1 cellular context compared by ENCODE assay signal in genomic region chr1:61641578-61642336, GRCh38.
A peak's percentile ranks its signal among the peaks of the same experiment; 100 is the strongest.
TF ChIP-seq lines count a peak whose summit lies in the region.

No MANE protein-coding gene starts in this region.

TF ChIP-seq in HepG2, 621 proteins besides CTCF, POLR2A, EP300 and RAD21 (continued from another document):
- TF ChIP-seq, protein P1, sequence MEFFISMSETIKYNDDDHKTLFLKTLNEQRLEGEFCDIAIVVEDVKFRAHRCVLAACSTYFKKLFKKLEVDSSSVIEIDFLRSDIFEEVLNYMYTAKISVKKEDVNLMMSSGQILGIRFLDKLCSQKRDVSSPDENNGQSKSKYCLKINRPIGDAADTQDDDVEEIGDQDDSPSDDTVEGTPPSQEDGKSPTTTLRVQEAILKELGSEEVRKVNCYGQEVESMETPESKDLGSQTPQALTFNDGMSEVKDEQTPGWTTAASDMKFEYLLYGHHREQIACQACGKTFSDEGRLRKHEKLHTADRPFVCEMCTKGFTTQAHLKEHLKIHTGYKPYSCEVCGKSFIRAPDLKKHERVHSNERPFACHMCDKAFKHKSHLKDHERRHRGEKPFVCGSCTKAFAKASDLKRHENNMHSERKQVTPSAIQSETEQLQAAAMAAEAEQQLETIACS (CRISPR knock-in tag; IDR thresholded peaks at IDR 0.05), result no peak
- TF ChIP-seq ZNF557 (CRISPR knock-in tag; IDR thresholded peaks at IDR 0.05), result no peak
- TF ChIP-seq GATA4 (IDR thresholded peaks at IDR 0.05; ENCODE audit: borderline replicate concordance, low read depth), result no peak
- no peak for TF ChIP-seq HES4 (CRISPR knock-in tag; IDR thresholded peaks at IDR 0.05; ENCODE audit: borderline replicate concordance)
- no peak for TF ChIP-seq SMAD1 (CRISPR knock-in tag; IDR thresholded peaks at IDR 0.05; ENCODE audit: borderline replicate concordance, low read depth)
- no peak for TF ChIP-seq NRL (CRISPR knock-in tag; IDR thresholded peaks at IDR 0.05; ENCODE audit: borderline replicate concordance)
- no peak for TF ChIP-seq ZNF850 (CRISPR knock-in tag; conservative IDR thresholded peaks at IDR 0.05)
- no peak for TF ChIP-seq ARNT2 (CRISPR knock-in tag; IDR thresholded peaks at IDR 0.05; ENCODE audit: low read depth)
- TF ChIP-seq, protein P2, sequence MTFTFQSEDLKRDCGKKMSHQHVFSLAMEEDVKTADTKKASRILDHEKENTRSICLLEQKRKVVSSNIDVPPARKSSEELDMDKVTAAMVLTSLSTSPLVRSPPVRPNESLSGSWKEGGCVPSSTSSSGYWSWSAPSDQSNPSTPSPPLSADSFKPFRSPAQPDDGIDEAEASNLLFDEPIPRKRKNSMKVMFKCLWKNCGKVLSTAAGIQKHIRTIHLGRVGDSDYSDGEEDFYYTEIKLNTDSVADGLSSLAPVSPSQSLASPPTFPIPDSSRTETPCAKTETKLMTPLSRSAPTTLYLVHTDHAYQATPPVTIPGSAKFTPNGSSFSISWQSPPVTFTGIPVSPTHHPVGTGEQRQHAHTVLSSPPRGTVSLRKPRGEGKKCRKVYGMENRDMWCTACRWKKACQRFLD (CRISPR knock-in tag; IDR thresholded peaks at IDR 0.05; ENCODE audit: borderline replicate concordance), result no peak
- TF ChIP-seq STAG1 (CRISPR knock-in tag; IDR thresholded peaks at IDR 0.05), result peak; percentile 67
- TF ChIP-seq, protein P3, sequence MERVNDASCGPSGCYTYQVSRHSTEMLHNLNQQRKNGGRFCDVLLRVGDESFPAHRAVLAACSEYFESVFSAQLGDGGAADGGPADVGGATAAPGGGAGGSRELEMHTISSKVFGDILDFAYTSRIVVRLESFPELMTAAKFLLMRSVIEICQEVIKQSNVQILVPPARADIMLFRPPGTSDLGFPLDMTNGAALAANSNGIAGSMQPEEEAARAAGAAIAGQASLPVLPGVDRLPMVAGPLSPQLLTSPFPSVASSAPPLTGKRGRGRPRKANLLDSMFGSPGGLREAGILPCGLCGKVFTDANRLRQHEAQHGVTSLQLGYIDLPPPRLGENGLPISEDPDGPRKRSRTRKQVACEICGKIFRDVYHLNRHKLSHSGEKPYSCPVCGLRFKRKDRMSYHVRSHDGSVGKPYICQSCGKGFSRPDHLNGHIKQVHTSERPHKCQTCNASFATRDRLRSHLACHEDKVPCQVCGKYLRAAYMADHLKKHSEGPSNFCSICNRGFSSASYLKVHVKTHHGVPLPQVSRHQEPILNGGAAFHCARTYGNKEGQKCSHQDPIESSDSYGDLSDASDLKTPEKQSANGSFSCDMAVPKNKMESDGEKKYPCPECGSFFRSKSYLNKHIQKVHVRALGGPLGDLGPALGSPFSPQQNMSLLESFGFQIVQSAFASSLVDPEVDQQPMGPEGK (CRISPR knock-in tag; IDR thresholded peaks at IDR 0.05), result peak; percentile 60
- TF ChIP-seq ZNF747 (CRISPR knock-in tag; IDR thresholded peaks at IDR 0.05; ENCODE audit: borderline replicate concordance), result no peak
- no peak for TF ChIP-seq PHF20 (CRISPR knock-in tag; IDR thresholded peaks at IDR 0.05)
- TF ChIP-seq, protein P4, sequence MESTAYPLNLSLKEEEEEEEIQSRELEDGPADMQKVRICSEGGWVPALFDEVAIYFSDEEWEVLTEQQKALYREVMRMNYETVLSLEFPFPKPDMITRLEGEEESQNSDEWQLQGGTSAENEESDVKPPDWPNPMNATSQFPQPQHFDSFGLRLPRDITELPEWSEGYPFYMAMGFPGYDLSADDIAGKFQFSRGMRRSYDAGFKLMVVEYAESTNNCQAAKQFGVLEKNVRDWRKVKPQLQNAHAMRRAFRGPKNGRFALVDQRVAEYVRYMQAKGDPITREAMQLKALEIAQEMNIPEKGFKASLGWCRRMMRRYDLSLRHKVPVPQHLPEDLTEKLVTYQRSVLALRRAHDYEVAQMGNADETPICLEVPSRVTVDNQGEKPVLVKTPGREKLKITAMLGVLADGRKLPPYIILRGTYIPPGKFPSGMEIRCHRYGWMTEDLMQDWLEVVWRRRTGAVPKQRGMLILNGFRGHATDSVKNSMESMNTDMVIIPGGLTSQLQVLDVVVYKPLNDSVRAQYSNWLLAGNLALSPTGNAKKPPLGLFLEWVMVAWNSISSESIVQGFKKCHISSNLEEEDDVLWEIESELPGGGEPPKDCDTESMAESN (CRISPR knock-in tag; conservative IDR thresholded peaks at IDR 0.05), result no peak
- no peak for TF ChIP-seq MTF2 (CRISPR knock-in tag; IDR thresholded peaks at IDR 0.05; ENCODE audit: borderline replicate concordance)
- TF ChIP-seq RELA (CRISPR knock-in tag; IDR thresholded peaks at IDR 0.05), result no peak
- TF ChIP-seq, protein P5, sequence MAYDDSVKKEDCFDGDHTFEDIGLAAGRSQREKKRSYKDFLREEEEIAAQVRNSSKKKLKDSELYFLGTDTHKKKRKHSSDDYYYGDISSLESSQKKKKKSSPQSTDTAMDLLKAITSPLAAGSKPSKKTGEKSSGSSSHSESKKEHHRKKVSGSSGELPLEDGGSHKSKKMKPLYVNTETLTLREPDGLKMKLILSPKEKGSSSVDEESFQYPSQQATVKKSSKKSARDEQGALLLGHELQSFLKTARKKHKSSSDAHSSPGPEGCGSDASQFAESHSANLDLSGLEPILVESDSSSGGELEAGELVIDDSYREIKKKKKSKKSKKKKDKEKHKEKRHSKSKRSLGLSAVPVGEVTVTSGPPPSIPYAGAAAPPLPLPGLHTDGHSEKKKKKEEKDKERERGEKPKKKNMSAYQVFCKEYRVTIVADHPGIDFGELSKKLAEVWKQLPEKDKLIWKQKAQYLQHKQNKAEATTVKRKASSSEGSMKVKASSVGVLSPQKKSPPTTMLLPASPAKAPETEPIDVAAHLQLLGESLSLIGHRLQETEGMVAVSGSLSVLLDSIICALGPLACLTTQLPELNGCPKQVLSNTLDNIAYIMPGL (CRISPR knock-in tag; IDR thresholded peaks at IDR 0.05; ENCODE audit: borderline replicate concordance in 1 of 2, low read depth in 1 of 2), result peak in 1 of 2 experiments; percentile 64; a peak in 1 of 4 replicates
- no peak for TF ChIP-seq ZSCAN31 (CRISPR knock-in tag; IDR thresholded peaks at IDR 0.05; ENCODE audit: low read depth)
- TF ChIP-seq PBX2 (CRISPR knock-in tag; IDR thresholded peaks at IDR 0.05), result no peak
- TF ChIP-seq XRCC5 (optimal IDR thresholded peaks at IDR 0.05; ENCODE audit: low read length), result peak; percentile 61
- 0 out of 2 replicates have a peak, but pooled peaks have one; percentile 8 for TF ChIP-seq SMC3 (IDR thresholded peaks at IDR 0.05; ENCODE audit: low read length)
- TF ChIP-seq ZNF687 (CRISPR knock-in tag; IDR thresholded peaks at IDR 0.05), result 0 out of 2 replicates have a peak, but pooled peaks have one; percentile 22
- TF ChIP-seq KDM5A (IDR thresholded peaks at IDR 0.05; ENCODE audit: borderline replicate concordance, low read length), result no peak
- no peak for TF ChIP-seq ZFP41 (CRISPR knock-in tag; IDR thresholded peaks at IDR 0.05; ENCODE audit: borderline replicate concordance)
- TF ChIP-seq SIX4 (CRISPR knock-in tag; IDR thresholded peaks at IDR 0.05), result no peak
- TF ChIP-seq REPIN1 (CRISPR knock-in tag; IDR thresholded peaks at IDR 0.05; ENCODE audit: borderline replicate concordance, low read depth), result no peak
- no peak for TF ChIP-seq CC2D1A (CRISPR knock-in tag; IDR thresholded peaks at IDR 0.05)
- peak; percentile 44; the same call in 1 of the 2 replicates for TF ChIP-seq KDM2A (CRISPR knock-in tag; IDR thresholded peaks at IDR 0.05; ENCODE audit: borderline replicate concordance, low read depth)
- TF ChIP-seq ZFX (CRISPR knock-in tag; IDR thresholded peaks at IDR 0.05; ENCODE audit: low read depth), result peak; percentile 40; the same call in 1 of the 2 replicates
- no peak for TF ChIP-seq RFXAP (CRISPR knock-in tag; IDR thresholded peaks at IDR 0.05; ENCODE audit: borderline replicate concordance)
- TF ChIP-seq ZNF839 (CRISPR knock-in tag; IDR thresholded peaks at IDR 0.05; ENCODE audit: borderline replicate concordance), result no peak
- TF ChIP-seq U2AF1 (optimal IDR thresholded peaks at IDR 0.05; ENCODE audit: low read depth, low read length), result no peak
- TF ChIP-seq, protein P6, sequence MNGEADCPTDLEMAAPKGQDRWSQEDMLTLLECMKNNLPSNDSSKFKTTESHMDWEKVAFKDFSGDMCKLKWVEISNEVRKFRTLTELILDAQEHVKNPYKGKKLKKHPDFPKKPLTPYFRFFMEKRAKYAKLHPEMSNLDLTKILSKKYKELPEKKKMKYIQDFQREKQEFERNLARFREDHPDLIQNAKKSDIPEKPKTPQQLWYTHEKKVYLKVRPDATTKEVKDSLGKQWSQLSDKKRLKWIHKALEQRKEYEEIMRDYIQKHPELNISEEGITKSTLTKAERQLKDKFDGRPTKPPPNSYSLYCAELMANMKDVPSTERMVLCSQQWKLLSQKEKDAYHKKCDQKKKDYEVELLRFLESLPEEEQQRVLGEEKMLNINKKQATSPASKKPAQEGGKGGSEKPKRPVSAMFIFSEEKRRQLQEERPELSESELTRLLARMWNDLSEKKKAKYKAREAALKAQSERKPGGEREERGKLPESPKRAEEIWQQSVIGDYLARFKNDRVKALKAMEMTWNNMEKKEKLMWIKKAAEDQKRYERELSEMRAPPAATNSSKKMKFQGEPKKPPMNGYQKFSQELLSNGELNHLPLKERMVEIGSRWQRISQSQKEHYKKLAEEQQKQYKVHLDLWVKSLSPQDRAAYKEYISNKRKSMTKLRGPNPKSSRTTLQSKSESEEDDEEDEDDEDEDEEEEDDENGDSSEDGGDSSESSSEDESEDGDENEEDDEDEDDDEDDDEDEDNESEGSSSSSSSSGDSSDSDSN (CRISPR knock-in tag; IDR thresholded peaks at IDR 0.05), result no peak
- TF ChIP-seq ZMYM4 (CRISPR knock-in tag; IDR thresholded peaks at IDR 0.05), result no peak
- no peak for TF ChIP-seq ZNF10 (CRISPR knock-in tag; IDR thresholded peaks at IDR 0.05; ENCODE audit: borderline replicate concordance, low read depth)
- TF ChIP-seq ZGPAT (CRISPR knock-in tag; IDR thresholded peaks at IDR 0.05), result no peak
- no peak for TF ChIP-seq ZFP91 (CRISPR knock-in tag; IDR thresholded peaks at IDR 0.05; ENCODE audit: borderline replicate concordance)
